Comparison of ENCODE assay signal across 8 cellular contexts in the genomic region with DNA sequence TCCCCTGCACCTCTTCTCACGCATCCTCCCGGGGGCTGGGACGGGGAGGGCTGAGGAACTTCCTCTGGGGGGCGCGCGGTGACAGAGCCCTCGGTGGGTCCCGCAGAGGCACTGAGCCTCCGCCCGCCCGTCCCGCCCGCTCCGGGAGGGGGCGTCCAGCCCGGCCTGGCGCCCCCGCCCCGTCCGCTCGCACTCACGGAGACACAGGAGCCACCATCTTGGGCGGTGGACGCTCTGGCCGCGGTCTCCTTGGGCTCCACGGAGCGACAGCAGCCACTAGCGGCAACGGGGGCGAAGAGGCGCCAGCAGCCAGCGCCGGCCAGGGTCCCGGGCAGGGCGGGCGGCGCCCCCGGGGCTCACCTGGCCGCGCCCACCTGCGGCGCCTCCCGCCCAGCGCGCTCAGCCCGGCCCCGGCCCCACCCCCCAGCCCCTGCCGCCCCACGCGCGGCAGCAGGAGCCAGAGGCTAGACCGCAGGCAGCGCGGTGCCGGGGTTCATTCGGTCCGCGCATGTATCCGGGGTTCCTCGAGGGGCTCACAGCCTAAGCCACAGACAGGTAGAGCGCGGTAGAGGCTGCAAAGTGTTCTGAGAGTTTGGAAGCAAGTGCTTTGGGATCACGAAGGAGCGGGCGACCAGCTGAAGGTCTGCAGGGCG. TPM values are rescaled to one million over a fixed set of nuclear protein-coding genes. Genes with fewer than 3 reads are reported as not detected.
DNase-seq lines count a peak whose midpoint lies in the region; ATAC-seq and TF ChIP-seq lines count a peak whose summit lies in the region.

A gene (minus strand): TSS at position 242 of the 653 bp plus-strand sequence. CDS start 7,225 bp downstream, outside the sequence.

- H3K4me1 ChIP-seq in lung (ENCODE audit: control insufficient read depth in 2 of 2, insufficient read depth in 2 of 2, low read length in 2 of 2) = peaks cover 0 to 9% of the 10 kb centered on the region in 2 donors

- POLR2A ChIA-PET in activated CD4-positive, alpha-beta T cell treated with anti-CD3 and anti-CD28 coated beads for 36 hours (lab: Charles Lee) = no interaction called here

- peaks cover 0 to 2% of the 10 kb centered on the region in 2 donors for H3K36me3 ChIP-seq in lung (ENCODE audit: control insufficient read depth in 2 of 2, insufficient read depth in 2 of 2, low read length in 2 of 2)

- H3K4me3 Mint-ChIP-seq in activated CD4-positive, alpha-beta T cell treated with anti-CD3 and anti-CD28 coated beads for 36 hours = peak within 1 kb of the TSS; percentile 59

- H3K27ac ChIP-seq in dorsolateral prefrontal cortex (peak within 1 kb of the TSS in 16 of 59 donors; percentile 13 to 86 (median 42)), lung (ENCODE audit: low read depth in 1 of 2, low read length in 1 of 2) (peak within 1 kb of the TSS in 1 of 2 donors; percentile 16)

- CTCF ChIA-PET in activated CD4-positive, alpha-beta T cell treated with anti-CD3 and anti-CD28 coated beads for 36 hours (lab: Charles Lee) = interaction anchor here (1.0 to 1.4 kb wide), 7 partner anchors 10 to 120 kb away, joined by 3 to 7 read pairs (median 3); a partner anchor contains a TSS

- peak; percentile 2 for DNase-seq in NCI-H2029 (lab: John Stamatoyannopoulos, UW)
- no peak for DNase-seq in NCI-H2029 treated with DMSO at 0.1 percent for 48 hours (lab: John Stamatoyannopoulos, UW)
- DNase-seq in NCI-H1092 treated with DMSO at 0.1 percent for 48 hours (lab: John Stamatoyannopoulos, UW) = peak; percentile 35
- DNase-seq in activated CD4-positive, alpha-beta T cell treated with anti-CD3 and anti-CD28 coated beads for 36 hours = peak; percentile 64
- DNase-seq in dorsolateral prefrontal cortex = peak; percentile 47 to 75 (median 62)
- peak; percentile 56 for DNase-seq in lung (ENCODE audit: low spot score)
- DNase-seq in stimulated activated CD8-positive, alpha-beta memory T cell treated with anti-CD3 and anti-CD28 coated beads, Interleukin-2, amount 100 ng/mL, for 48 hours (ENCODE audit: low read depth in 2 of 2) = peak; percentile 28 to 34

- no peaks in the 10 kb centered on the region for H3K36me3 Mint-ChIP-seq in activated CD4-positive, alpha-beta T cell treated with anti-CD3 and anti-CD28 coated beads for 36 hours (ENCODE audit: low read depth)

- H3K27me3 ChIP-seq in dorsolateral prefrontal cortex = peaks cover 0 to 18% (median 0%) of the 10 kb centered on the region in 45 donors
- no peaks in the 10 kb centered on the region for H3K27me3 ChIP-seq in lung (ENCODE audit: control insufficient read depth, insufficient read depth)

- H3K9me3 ChIP-seq in lung (ENCODE audit: control insufficient read depth in 2 of 2, insufficient read depth in 1 of 2, low read length in 1 of 2) = no peaks in the 10 kb centered on the region

- H3K9me3 Mint-ChIP-seq in activated CD4-positive, alpha-beta T cell treated with anti-CD3 and anti-CD28 coated beads for 36 hours (ENCODE audit: low read depth) = no peaks in the 10 kb centered on the region

- ATAC-seq in activated CD4-positive, alpha-beta T cell treated with anti-CD3 and anti-CD28 coated beads for 36 hours = peak; percentile 83
- ATAC-seq in lung (ENCODE audit: insufficient read depth, low FRiP score) (no peak), HG03135 (IDR thresholded peaks at IDR 0.05; ENCODE audit: unreplicated experiment) (no peak)

- 1 to 2% methylated on average over 37 to 67 of the region's 67 CpGs for WGBS in lung, 2 donors

- H3K27me3 Mint-ChIP-seq in activated CD4-positive, alpha-beta T cell treated with anti-CD3 and anti-CD28 coated beads for 36 hours = peaks cover 24% of the 10 kb centered on the region

- H3K27ac Mint-ChIP-seq in activated CD4-positive, alpha-beta T cell treated with anti-CD3 and anti-CD28 coated beads for 36 hours = no peak within 1 kb of the TSS

- TF ChIP-seq CTCF in dorsolateral prefrontal cortex (IDR thresholded peaks at IDR 0.05 in 54 of 56, conservative IDR thresholded peaks at IDR 0.05 in 2 of 56; ENCODE audit: low read depth in 1 of 56, partially characterized antibody in 56 of 56) (peak in 45 of 56 donors; percentile 13 to 63 (median 43)), lung (IDR thresholded peaks at IDR 0.05; ENCODE audit: control extremely low read depth, extremely low read depth) (peak; percentile 36)

- intact Hi-C loops in activated CD4-positive, alpha-beta T cell treated with anti-CD3 and anti-CD28 coated beads for 36 hours (cut with DNase I, micrococcal nuclease) = no loop called here
- intact Hi-C loops in dorsolateral prefrontal cortex (cut with DNase I) = no loop called here

- H3K4me3 ChIP-seq in dorsolateral prefrontal cortex (peak within 1 kb of the TSS; percentile 53 to 92 (median 79)), lung (peak within 1 kb of the TSS; percentile 52)

- peaks cover 7% of the 10 kb centered on the region for H3K4me1 Mint-ChIP-seq in activated CD4-positive, alpha-beta T cell treated with anti-CD3 and anti-CD28 coated beads for 36 hours

RNA-seq across cellular contexts. Expression of the gene that starts here (rescaled TPM):
- under 1 TPM; 0.19 to 0.32 TPM for total RNA-seq in activated CD4-positive, alpha-beta T cell treated with anti-CD3 and anti-CD28 coated beads for 36 hours
- total RNA-seq in dorsolateral prefrontal cortex (1 to 10 TPM; 1.6 to 5.7 (median 3.4) TPM), lung (1 to 10 TPM; 1.7 to 3.6 TPM)
- under 1 TPM; 0.38 to 0.71 TPM for polyA plus RNA-seq in lung

Comparison
In these comparisons a context has a peak if more than half of its experiments do, and no peak if none do; other contexts are left out.
1. Peak in DNase-seq and ATAC-seq in activated CD4-positive, alpha-beta T cell treated with anti-CD3 and anti-CD28 coated beads for 36 hours; RNA of the gene not detected or under 1 TPM.